8 cellular contexts compared by ENCODE assay signal in genomic region chr16:67847064-67847861, GRCh38. TPM values are rescaled to one million over a fixed set of nuclear protein-coding genes. Genes with fewer than 3 reads are reported as not detected.
DNase-seq lines count a peak whose midpoint lies in the region; TF ChIP-seq lines count a peak whose summit lies in the region.

Gene CENPT, minus strand, starts transcription at chr16:67847693. Its CDS starts 13,834 bp downstream, at chr16:67833859.

- peak within 1 kb of the TSS; percentile 86 for H3K27ac ChIP-seq in Karpas-422 (ENCODE audit: low read length)

- H3K9me2 ChIP-seq in Karpas-422 (replicated peaks; ENCODE audit: insufficient read depth, low read length): no peaks in the 10 kb centered on the region

- peak within 1 kb of the TSS; percentile 26; the same call in 1 of the 2 replicates for H2AFZ ChIP-seq in Karpas-422 (ENCODE audit: low read length)

- H3K4me1 ChIP-seq in Karpas-422 (ENCODE audit: low read length): peaks cover 38% of the 10 kb centered on the region

- H3K27me3 ChIP-seq in H7 (ENCODE audit: control insufficient read depth, insufficient read depth, low read length) (no peaks in the 10 kb centered on the region), Karpas-422 (ENCODE audit: low read length) (no peaks in the 10 kb centered on the region)

- H3K36me3 Mint-ChIP-seq in neural crest cell (ENCODE audit: low read depth): no peaks in the 10 kb centered on the region

- H3K36me3 ChIP-seq in H7 (replicated peaks; ENCODE audit: control insufficient read depth, insufficient read depth, low read length) (peaks cover 2% of the 10 kb centered on the region), Karpas-422 (ENCODE audit: insufficient read depth, low read length) (peaks cover 8% of the 10 kb centered on the region; the same call in 1 of the 2 replicates)

- no peaks in the 10 kb centered on the region for H3K27me3 Mint-ChIP-seq in neural crest cell (ENCODE audit: low read depth)

- peak within 1 kb of the TSS; percentile 98 for H3K4me3 Mint-ChIP-seq in neural crest cell

- H3K79me2 ChIP-seq in Karpas-422 (ENCODE audit: low read length): peaks cover 89% of the 10 kb centered on the region

- H4K20me1 ChIP-seq in Karpas-422 (ENCODE audit: insufficient read depth, low read depth, low read length): peaks cover 21% of the 10 kb centered on the region; the same call in 1 of the 2 replicates

- peak within 1 kb of the TSS; percentile 92 for H3K4me2 ChIP-seq in Karpas-422 (ENCODE audit: low read depth, low read length, poor library complexity, severe bottlenecking)

- H3K9me3 ChIP-seq in Karpas-422 (ENCODE audit: low read length): no peaks in the 10 kb centered on the region

- peak within 1 kb of the TSS; percentile 97 for H3K27ac Mint-ChIP-seq in neural crest cell (ENCODE audit: unreplicated experiment)

- H3K9me3 Mint-ChIP-seq in neural crest cell: no peaks in the 10 kb centered on the region

- intact Hi-C loops in T-helper 1 cell treated with Interleukin-12 subunit alpha and Interleukin-12 subunit beta and Interleukin-4 antibody, amounts not matched to agents 30 ng/mL and 1 ng/mL, for 36 hours (cut with micrococcal nuclease): loop anchor here (5.0 to 10.0 kb wide), 3 partner anchors 468 to 832 kb away; partner anchors contain the start of genes PRMT7 and SLC7A6OS

- H3K9ac ChIP-seq in Karpas-422 (ENCODE audit: low read length): peak within 1 kb of the TSS; percentile 98

- peaks cover 46% of the 10 kb centered on the region for H3K4me1 Mint-ChIP-seq in neural crest cell

- peak within 1 kb of the TSS; percentile 98 for H3K4me3 ChIP-seq in H7 (ENCODE audit: insufficient read depth, low read depth, low read length)
- H3K4me3 ChIP-seq in Karpas-422 (ENCODE audit: low read length): peak within 1 kb of the TSS; percentile 100
- peak within 1 kb of the TSS; percentile 83 to 89 for H3K4me3 ChIP-seq in foreskin fibroblast (ENCODE audit: low read depth in 1 of 2, low read length in 2 of 2)

- no peak for TF ChIP-seq CTCF in foreskin fibroblast (IDR thresholded peaks at IDR 0.05; ENCODE audit: low read depth, low read length)
- TF ChIP-seq CTCF in neural crest cell (conservative IDR thresholded peaks at IDR 0.05): no peak

- no peak for DNase-seq in T-helper 1 cell
- peak; percentile 76 for DNase-seq in H7
- DNase-seq in Karpas-422: peak; percentile 62
- peak; percentile 63 for DNase-seq in activated CD8-positive, alpha-beta memory T cell treated with anti-CD3 and anti-CD28 coated beads, Interleukin-2, amount 50 U/mL, for 48 hours
- peak; percentile 50 to 78 for DNase-seq in foreskin fibroblast
- DNase-seq in neural crest cell (ENCODE audit: low read depth, low spot score): no peak
- no peak for DNase-seq in DMS153 treated with DMSO at 0.1 percent for 48 hours (lab: John Stamatoyannopoulos, UW; ENCODE audit: unreplicated experiment)

RNA-seq across cellular contexts. Expression of gene CENPT, which starts in this region (rescaled TPM):
- 56.0 and 60.9 TPM in 2 replicates for total RNA-seq in T-helper 1 cell treated with Interleukin-12 subunit alpha and Interleukin-12 subunit beta and Interleukin-4 antibody, amounts not matched to agents 30 ng/mL and 1 ng/mL, for 36 hours
- total RNA-seq in H7 (2014; rRNA removed; shearing (Covaris generic)): 34.9 and 43.7 TPM in 2 replicates
- total RNA-seq in Karpas-422 (2014; rRNA removed; shearing (Covaris generic); ENCODE audit: low replicate concordance): 22.0 and 36.0 TPM in 2 replicates
- 78.2 and 83.5 TPM in 2 replicates for total RNA-seq in neural crest cell

Comparison
In these comparisons a context has a peak if more than half of its experiments do, and no peak if none do; other contexts are left out.
1. DNase-seq: peak in H7 (single experiment), Karpas-422 (single experiment), activated CD8-positive, alpha-beta memory T cell treated with anti-CD3 and anti-CD28 coated beads, Interleukin-2, amount 50 U/mL, for 48 hours (single experiment) and foreskin fibroblast (2 of 2); none in T-helper 1 cell (0 of 5), neural crest cell (single experiment) and DMS153 treated with DMSO at 0.1 percent for 48 hours (single experiment).
2. Peak in every context shown above with its lines, with median percentiles within 50 percentile points of each other: H3K4me3 ChIP-seq.